In the genomic region with DNA sequence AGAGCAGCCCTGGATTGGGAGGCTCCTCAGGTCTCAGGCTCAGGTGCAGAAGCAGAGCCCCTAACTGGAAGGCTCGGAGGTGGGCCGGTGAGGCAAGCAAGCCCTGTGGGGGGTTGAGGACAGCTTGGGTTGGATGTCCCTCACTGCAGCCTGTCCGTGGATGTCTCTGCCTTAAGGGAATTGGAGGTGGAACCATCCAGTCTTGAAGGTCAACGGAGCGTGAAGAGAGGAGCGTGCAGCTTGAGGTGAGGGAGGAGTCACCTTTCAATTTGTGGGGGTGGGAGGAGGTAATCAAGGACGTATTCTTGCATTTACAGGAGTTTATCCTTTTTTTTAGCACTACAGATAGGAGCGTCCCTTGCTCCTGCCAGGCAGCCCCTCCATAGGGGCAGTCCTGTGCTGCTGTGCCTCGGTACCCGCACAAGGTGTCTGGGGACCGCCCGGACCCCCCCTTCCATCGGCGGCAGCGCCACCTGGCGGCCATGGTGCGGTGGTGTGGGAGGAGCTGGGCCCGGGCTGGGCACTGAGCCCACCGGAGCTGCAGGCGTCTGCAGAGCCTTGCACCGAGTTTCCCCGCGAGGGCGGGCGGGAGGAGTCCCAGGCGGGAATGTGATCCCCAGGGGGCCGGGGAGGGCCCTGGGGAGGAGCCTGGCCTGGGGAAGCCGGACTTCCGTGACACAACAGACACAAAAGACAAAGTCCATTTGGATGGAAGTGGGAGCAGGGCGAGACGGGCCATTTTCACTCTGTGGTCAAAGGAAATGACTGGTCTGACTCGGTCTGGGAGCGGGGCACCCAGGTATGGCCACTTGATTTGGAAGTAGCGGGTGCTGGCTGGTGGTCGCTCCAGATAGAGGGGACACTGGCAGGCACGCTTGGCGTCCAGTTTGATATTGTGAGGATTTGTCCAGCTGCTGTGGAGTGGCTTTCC, we compare ENCODE assay signal across 8 cellular contexts. TPM values are rescaled to one million over a fixed set of nuclear protein-coding genes. Genes with fewer than 3 reads are reported as not detected.
DNase-seq lines count a peak whose midpoint lies in the region; ATAC-seq, FAIRE-seq and TF ChIP-seq lines count a peak whose summit lies in the region.

No MANE protein-coding gene starts in this region.

- in situ Hi-C loops in T47D (cut with HindIII; ENCODE audit: low pct_unique_long_range_greater_than_20kb, low sequenced_read_pairs), result no loop called here

- TF ChIP-seq CTCF in WERI-Rb-1 (IDR thresholded peaks at IDR 0.05; ENCODE audit: low read depth, low read length), result peak; percentile 87

- H3K4me3 ChIP-seq in WERI-Rb-1 (ENCODE audit: low read depth, low read length) (peak overlapping the region; percentile 32), small intestine (ENCODE audit: low read depth in 1 of 2, low read length in 2 of 2) (peak overlapping the region in 1 of 2 donors; percentile 49)

- H3K9me3 ChIP-seq in WERI-Rb-1 (ENCODE audit: severe bottlenecking) (no peaks in the 10 kb centered on the region), small intestine (ENCODE audit: control insufficient read depth, low read depth) (no peaks in the 10 kb centered on the region)

- H3K36me3 ChIP-seq in WERI-Rb-1 (no peaks in the 10 kb centered on the region), small intestine (ENCODE audit: control insufficient read depth in 2 of 2, insufficient read depth in 2 of 2, low read length in 2 of 2) (no peaks in the 10 kb centered on the region)

- ATAC-seq in GM19397 (IDR thresholded peaks at IDR 0.05; ENCODE audit: unreplicated experiment) (peak; percentile 45), GM19035 (IDR thresholded peaks at IDR 0.05; ENCODE audit: unreplicated experiment) (no peak)

- no peak for FAIRE-seq in small intestine (lab: Jason Lieb, UNC)

- WGBS in small intestine, 3 donors, result 7 to 8% (median 8%) methylated on average over 30 to 37 of the region's 37 CpGs

- DNase-seq in AML-193 (lab: John Stamatoyannopoulos, UW) (peak; percentile 41 to 54), NCI-H128 (lab: John Stamatoyannopoulos, UW; ENCODE audit: unreplicated experiment) (peak; percentile 63), WERI-Rb-1 (peak; percentile 84), T47D (ENCODE audit: low read depth in 1 of 2, low spot score in 1 of 2) (peak; percentile 97 to 98), iPS-NIHi7 (ENCODE audit: extremely low spot score) (peak; percentile 90), small intestine (peak; percentile 91)

- H3K27ac ChIP-seq in WERI-Rb-1, result no peak overlapping the region
- H3K27ac ChIP-seq in small intestine (ENCODE audit: low read depth in 1 of 2, low read length in 1 of 2), result peak overlapping the region; percentile 46 to 53

- H3K27me3 ChIP-seq in WERI-Rb-1 (ENCODE audit: insufficient read depth, low read depth, severe bottlenecking), result peaks cover 48% of the 10 kb centered on the region
- peaks cover 0 to 17% of the 10 kb centered on the region in 2 donors for H3K27me3 ChIP-seq in small intestine (ENCODE audit: control insufficient read depth in 2 of 2, insufficient read depth in 2 of 2, low read length in 2 of 2)

- H3K4me1 ChIP-seq in small intestine (ENCODE audit: control insufficient read depth in 2 of 2, insufficient read depth in 1 of 2, low read depth in 1 of 2, low read length in 1 of 2), result peaks cover 4 to 14% of the 10 kb centered on the region in 2 donors

RNA-seq across cellular contexts. Expression of gene DNAJC22, which starts 0.9 kb away (rescaled TPM):
- polyA plus RNA-seq in small intestine, result 10 to 100 TPM; 14.9 to 25.3 (median 16.3) TPM

RNA-seq across cellular contexts. Expression of gene C1QL4, which starts 10.6 kb away (rescaled TPM):
- under 1 TPM in 1 of 3 donors, not detected in 2; 0.07 TPM for polyA plus RNA-seq in small intestine

RNA-seq across cellular contexts. Expression of gene SPATS2, which starts 19.7 kb away (rescaled TPM):
- 10 to 100 TPM; 11.9 to 14.4 (median 14.3) TPM for polyA plus RNA-seq in small intestine

RNA-seq across cellular contexts. Expression of gene TROAP, which starts 24.5 kb away (rescaled TPM):
- 10 to 100 TPM in 1 of 3 donors, 1 to 10 TPM in 1, not detected in 1; 1.3 to 29.5 TPM for polyA plus RNA-seq in small intestine

RNA-seq across cellular contexts. Expression of gene PRPH, which starts 52.6 kb away (rescaled TPM):
- 10 to 100 TPM in 1 of 3 donors, not detected in 2; 89.9 TPM for polyA plus RNA-seq in small intestine

Comparison
In these comparisons a context has a peak if more than half of its experiments do, and no peak if none do; other contexts are left out.
1. DNase-seq: peak in every context shown above with its lines; median percentile 98 in T47D; 91 in small intestine; 90 in iPS-NIHi7; 84 in WERI-Rb-1; 63 in NCI-H128; 48 in AML-193.